In the genomic region with DNA sequence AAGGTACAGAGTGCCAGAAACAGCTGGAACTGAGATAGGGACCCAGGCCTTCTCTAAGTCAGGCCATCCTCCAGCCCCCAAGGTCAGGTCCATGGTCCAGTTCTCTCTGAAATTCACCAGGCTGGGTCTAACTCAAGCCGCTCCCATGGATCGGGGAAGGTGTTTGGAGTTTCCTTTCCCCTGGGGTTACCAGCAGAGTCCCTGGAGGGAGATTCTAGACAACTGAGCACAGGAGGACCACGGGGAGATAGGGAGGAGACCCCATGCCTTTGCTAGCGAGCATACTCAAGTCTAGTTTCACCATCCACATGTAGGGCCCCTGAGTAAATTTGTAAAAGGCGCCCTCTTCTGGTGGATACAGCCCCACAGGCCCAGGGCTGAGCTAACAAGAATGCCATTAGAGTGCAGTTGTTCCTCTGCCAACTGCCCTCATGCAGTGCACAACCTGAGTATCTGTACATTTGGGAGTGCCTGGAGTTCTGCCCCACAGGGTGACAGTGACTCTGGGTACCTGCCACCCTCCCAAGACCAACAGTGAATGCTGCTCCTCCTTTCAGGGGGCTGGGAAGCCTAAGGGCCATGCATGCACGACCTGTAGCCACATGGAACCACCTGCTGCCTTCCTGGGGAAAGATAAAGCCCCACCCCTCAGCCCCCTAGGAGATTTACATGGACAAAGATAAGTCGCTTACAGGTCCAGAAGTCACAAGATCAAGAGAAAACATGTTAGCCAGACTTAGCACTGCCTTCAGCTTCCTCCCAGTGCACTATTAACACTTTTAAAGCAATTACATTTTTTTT, we compare ENCODE assay signal across 8 cellular contexts.
DNase-seq lines count a peak whose midpoint lies in the region; ATAC-seq and TF ChIP-seq lines count a peak whose summit lies in the region.

No MANE protein-coding gene starts in this region.

- H3K4me1 Mint-ChIP-seq in T-helper 2 cell treated with Interferon-gamma antibody and Interleukin-4, amounts not matched to agents 5 μg/mL and 100 μg/mL, for 36 hours (ENCODE audit: low read depth): peaks cover 17% of the 10 kb centered on the region
- H3K4me1 Mint-ChIP-seq in activated naive CD8-positive, alpha-beta T cell treated with anti-CD3 and anti-CD28 coated beads, Interleukin-2, amount 50 U/mL, for 24 hours: peaks cover 49% of the 10 kb centered on the region

- peaks cover 0 to 39% of the 10 kb centered on the region in 2 donors for H3K4me1 ChIP-seq in right atrium auricular region

- H3K9me3 ChIP-seq in right atrium auricular region: no peaks in the 10 kb centered on the region

- H3K4me3 ChIP-seq in right atrium auricular region: no peak overlapping the region

- H3K4me3 Mint-ChIP-seq in T-helper 2 cell treated with Interferon-gamma antibody and Interleukin-4, amounts not matched to agents 5 μg/mL and 100 μg/mL, for 36 hours: no peak overlapping the region
- no peak overlapping the region for H3K4me3 Mint-ChIP-seq in activated naive CD8-positive, alpha-beta T cell treated with anti-CD3 and anti-CD28 coated beads, Interleukin-2, amount 50 U/mL, for 24 hours

- in situ Hi-C loops in SK-MEL-5 (cut with HindIII; ENCODE audit: low pct_unique_long_range_greater_than_20kb, low sequenced_read_pairs): loop anchor here (25.0 kb wide), 1 partner anchor 97 kb away; no protein-coding TSS in a partner anchor

- H3K36me3 Mint-ChIP-seq in T-helper 2 cell treated with Interferon-gamma antibody and Interleukin-4, amounts not matched to agents 5 μg/mL and 100 μg/mL, for 36 hours (ENCODE audit: low read depth): peaks cover 6% of the 10 kb centered on the region
- peaks cover 5% of the 10 kb centered on the region for H3K36me3 Mint-ChIP-seq in activated naive CD8-positive, alpha-beta T cell treated with anti-CD3 and anti-CD28 coated beads, Interleukin-2, amount 50 U/mL, for 24 hours (ENCODE audit: low read depth)

- no peaks in the 10 kb centered on the region for H3K36me3 ChIP-seq in right atrium auricular region

- peak overlapping the region; percentile 40 to 72 for H3K27ac ChIP-seq in right atrium auricular region

- ATAC-seq in activated naive CD8-positive, alpha-beta T cell treated with anti-CD3 and anti-CD28 coated beads, Interleukin-2, amount 50 U/mL, for 24 hours: peak; percentile 83
- ATAC-seq in sciatic nerve (peak; percentile 84), GM19463 (IDR thresholded peaks at IDR 0.05; ENCODE audit: unreplicated experiment) (no peak)

- no peak overlapping the region for H3K27ac Mint-ChIP-seq in T-helper 2 cell treated with Interferon-gamma antibody and Interleukin-4, amounts not matched to agents 5 μg/mL and 100 μg/mL, for 36 hours
- no peak overlapping the region for H3K27ac Mint-ChIP-seq in activated naive CD8-positive, alpha-beta T cell treated with anti-CD3 and anti-CD28 coated beads, Interleukin-2, amount 50 U/mL, for 24 hours

- TF ChIP-seq CTCF in right atrium auricular region (IDR thresholded peaks at IDR 0.05): peak; percentile 69 to 90

- intact Hi-C loops in sciatic nerve (cut with DNase I): no loop called here

- H3K9me3 Mint-ChIP-seq in T-helper 2 cell treated with Interferon-gamma antibody and Interleukin-4, amounts not matched to agents 5 μg/mL and 100 μg/mL, for 36 hours: no peaks in the 10 kb centered on the region
- no peaks in the 10 kb centered on the region for H3K9me3 Mint-ChIP-seq in activated naive CD8-positive, alpha-beta T cell treated with anti-CD3 and anti-CD28 coated beads, Interleukin-2, amount 50 U/mL, for 24 hours

- H3K27me3 ChIP-seq in right atrium auricular region: no peaks in the 10 kb centered on the region

- DNase-seq in T-helper 2 cell: peak in 4 of 5 experiments; percentile 29 to 60 (median 35)
- DNase-seq in T-helper 2 cell treated with Interferon-gamma antibody and Interleukin-4, amounts not matched to agents 5 μg/mL and 100 μg/mL, for 36 hours (ENCODE audit: low spot score): no peak
- peak; percentile 58 for DNase-seq in HT1080 (ENCODE audit: low read depth)
- DNase-seq in SK-MEL-5 (ENCODE audit: low read depth, low spot score): peak; percentile 83
- DNase-seq in activated naive CD8-positive, alpha-beta T cell treated with anti-CD3 and anti-CD28 coated beads, Interleukin-2, amount 50 U/mL, for 24 hours: peak; percentile 61
- DNase-seq in right atrium auricular region (ENCODE audit: low spot score): no peak
- no peak for DNase-seq in sciatic nerve (ENCODE audit: low spot score)

- no peaks in the 10 kb centered on the region for H3K27me3 Mint-ChIP-seq in T-helper 2 cell treated with Interferon-gamma antibody and Interleukin-4, amounts not matched to agents 5 μg/mL and 100 μg/mL, for 36 hours (ENCODE audit: low read depth)
- no peaks in the 10 kb centered on the region for H3K27me3 Mint-ChIP-seq in activated naive CD8-positive, alpha-beta T cell treated with anti-CD3 and anti-CD28 coated beads, Interleukin-2, amount 50 U/mL, for 24 hours

Comparison
In these comparisons a context has a peak if more than half of its experiments do, and no peak if none do; other contexts are left out.
1. DNase-seq: peak in T-helper 2 cell (4 of 5), HT1080 (single experiment), SK-MEL-5 (single experiment) and activated naive CD8-positive, alpha-beta T cell treated with anti-CD3 and anti-CD28 coated beads, Interleukin-2, amount 50 U/mL, for 24 hours (single experiment); none in T-helper 2 cell treated with Interferon-gamma antibody and Interleukin-4, amounts not matched to agents 5 μg/mL and 100 μg/mL, for 36 hours (single experiment), right atrium auricular region (single experiment) and sciatic nerve (single experiment).